ENCODE assay signal across 8 cellular contexts in the genomic region with DNA sequence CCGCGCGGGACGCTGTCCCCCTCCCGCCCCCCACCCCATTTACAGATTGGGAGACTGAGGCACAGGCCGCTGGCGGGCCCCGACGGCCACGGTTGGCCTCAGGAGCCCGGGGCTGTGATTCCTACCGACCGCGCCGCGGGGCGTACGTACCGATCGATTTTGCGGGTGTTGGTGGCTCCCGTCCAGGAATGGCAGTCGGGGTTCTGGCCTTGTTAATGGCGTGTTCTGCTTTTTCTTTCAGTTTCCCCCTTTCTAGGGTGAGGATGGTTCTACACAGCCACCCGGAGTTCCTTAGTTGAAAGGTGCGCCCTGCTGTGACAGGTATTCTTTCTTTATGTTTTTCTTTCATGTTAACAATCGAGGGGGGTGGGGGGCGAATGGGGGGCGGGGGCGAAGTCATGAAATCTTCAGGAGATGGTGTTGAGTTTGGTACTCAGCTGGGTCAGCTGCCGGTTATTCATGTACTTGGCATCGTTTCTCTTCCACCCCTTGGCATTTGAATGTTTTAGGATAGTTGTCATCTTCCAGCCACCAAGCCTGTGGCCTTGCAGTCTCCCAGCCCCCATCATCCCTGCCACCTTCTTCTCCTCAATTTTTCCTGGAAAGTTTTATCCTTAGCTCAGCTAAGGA. TPM values are rescaled to one million over a fixed set of nuclear protein-coding genes. Genes with fewer than 3 reads are reported as not detected.
DNase-seq lines count a peak whose midpoint lies in the region; ATAC-seq and TF ChIP-seq lines count a peak whose summit lies in the region.

No MANE protein-coding gene starts in this region.

- peak overlapping the region; percentile 66 for H3K27ac Mint-ChIP-seq in osteocyte (ENCODE audit: unreplicated experiment)

- H3K36me3 Mint-ChIP-seq in osteocyte (ENCODE audit: unreplicated experiment), result peaks cover 9% of the 10 kb centered on the region

- H3K4me3 Mint-ChIP-seq in osteocyte (ENCODE audit: unreplicated experiment), result peak overlapping the region; percentile 78

- peaks cover 22% of the 10 kb centered on the region for H3K4me1 Mint-ChIP-seq in osteocyte (ENCODE audit: unreplicated experiment)

- peaks cover 4% of the 10 kb centered on the region for H3K27me3 Mint-ChIP-seq in osteocyte (ENCODE audit: unreplicated experiment)

- peak; percentile 10 for DNase-seq in NCI-H1092 treated with DMSO at 0.1 percent for 48 hours (lab: John Stamatoyannopoulos, UW)
- no peak for DNase-seq in NCI-H1092 (lab: John Stamatoyannopoulos, UW)
- peak; percentile 30 for DNase-seq in NOMO-1 treated with dmso at 0.1 percent for 144 hours (lab: John Stamatoyannopoulos, UW; ENCODE audit: unreplicated experiment)
- peak; percentile 29 for DNase-seq in activated gamma-delta T cell treated with anti-CD3 and anti-CD28 coated beads, Interleukin-2, amount 50 U/mL, for 16 hours (ENCODE audit: low read depth)
- peak; percentile 41 for DNase-seq in globus pallidus (ENCODE audit: low spot score)
- DNase-seq in osteocyte (ENCODE audit: extremely low spot score, unreplicated experiment), result no peak

- ATAC-seq in GM19455 (IDR thresholded peaks at IDR 0.05; ENCODE audit: unreplicated experiment), result no peak
- no peak for ATAC-seq in HG03469 (IDR thresholded peaks at IDR 0.05; ENCODE audit: unreplicated experiment)

- TF ChIP-seq CTCF in osteocyte (IDR thresholded peaks at IDR 0.05), result no peak

- no peaks in the 10 kb centered on the region for H3K9me3 Mint-ChIP-seq in osteocyte (ENCODE audit: unreplicated experiment)

RNA-seq across cellular contexts. Expression of gene CYLD, which starts 0.8 kb away (rescaled TPM):
- total RNA-seq in osteocyte, result 26.7 and 27.8 TPM in 2 replicates

RNA-seq across cellular contexts. Expression of gene NOD2, which starts 49.2 kb away (rescaled TPM):
- not detected in 2 replicates for total RNA-seq in osteocyte

Comparison
In these comparisons a context has a peak if more than half of its experiments do, and no peak if none do; other contexts are left out.
1. DNase-seq: peak in NCI-H1092 treated with DMSO at 0.1 percent for 48 hours (single experiment), NOMO-1 treated with dmso at 0.1 percent for 144 hours (single experiment), activated gamma-delta T cell treated with anti-CD3 and anti-CD28 coated beads, Interleukin-2, amount 50 U/mL, for 16 hours (single experiment) and globus pallidus (single experiment); none in NCI-H1092 (single experiment) and osteocyte (single experiment).